8 cellular contexts compared by ENCODE assay signal in the genomic region with DNA sequence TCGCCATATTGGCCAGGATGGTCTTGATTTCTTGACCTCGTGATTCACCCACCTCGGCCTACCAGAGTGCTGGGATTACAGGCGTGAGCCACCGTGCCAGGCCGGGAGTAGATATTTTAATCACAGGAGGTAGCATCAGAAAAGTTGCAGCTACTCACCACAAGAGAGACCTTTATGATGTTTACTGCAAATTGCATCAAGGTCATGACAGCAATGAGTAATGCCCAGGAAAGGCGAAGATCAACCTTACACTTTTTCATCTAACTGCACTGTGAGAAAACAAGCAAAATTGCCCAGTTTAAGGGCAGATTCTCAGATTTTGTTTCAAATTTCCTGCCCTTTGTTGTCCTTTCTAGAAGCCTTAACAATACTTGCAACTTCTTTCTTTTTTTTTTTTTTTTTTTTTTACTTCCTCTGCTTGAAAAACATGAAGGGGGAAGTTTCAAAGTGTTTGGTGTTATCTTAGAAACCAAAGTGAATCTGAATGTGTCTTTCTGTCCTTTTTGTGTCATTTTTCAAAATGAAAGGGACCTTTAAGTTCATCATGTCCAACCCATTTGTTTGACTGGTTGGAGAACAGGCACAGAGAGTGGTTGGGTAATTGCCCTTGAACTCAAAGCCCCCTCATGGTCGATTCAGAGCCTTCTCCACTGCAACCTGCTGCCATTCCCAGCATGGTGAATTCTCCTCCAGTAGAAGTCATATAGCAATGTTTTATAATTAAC. TPM values are rescaled to one million over a fixed set of nuclear protein-coding genes. Genes with fewer than 3 reads are reported as not detected.
A peak's percentile ranks its signal among the peaks of the same experiment; 100 is the strongest.
DNase-seq lines count a peak whose midpoint lies in the region; ATAC-seq lines count a peak whose summit lies in the region.

No MANE protein-coding gene starts in this region.

- H3K27ac ChIP-seq in epithelial cell of prostate, result peak overlapping the region; percentile 57

- ATAC-seq in activated CD4-positive, CD25-positive, alpha-beta regulatory T cell treated with anti-CD3 and anti-CD28 coated beads, Interleukin-2, amount 50 U/mL, for 24 hours, result peak; percentile 78 to 83
- ATAC-seq in GM21576 (IDR thresholded peaks at IDR 0.05; ENCODE audit: unreplicated experiment), result no peak

- no peak overlapping the region for H3K4me3 ChIP-seq in H7 (ENCODE audit: insufficient read depth, low read depth, low read length)

- no peaks in the 10 kb centered on the region for H3K27me3 ChIP-seq in H7 (ENCODE audit: control insufficient read depth, insufficient read depth, low read length)

- DNase-seq in NOMO-1 (lab: John Stamatoyannopoulos, UW; ENCODE audit: unreplicated experiment in 2 of 2) (peak; percentile 24 to 67), NOMO-1 treated with dmso at 0.1 percent for 144 hours (lab: John Stamatoyannopoulos, UW; ENCODE audit: unreplicated experiment) (no peak), epithelial cell of prostate (ENCODE audit: low read depth, low spot score) (no peak), COR-L47 (lab: John Stamatoyannopoulos, UW) (no peak), H7 (no peak)
- DNase-seq in stimulated activated naive CD4-positive, alpha-beta T cell treated with Interleukin-2 at 50 U/mL for 16 hours (lab: John Stamatoyannopoulos, UW), result peak; percentile 47

- H3K36me3 ChIP-seq in H7 (replicated peaks; ENCODE audit: control insufficient read depth, insufficient read depth, low read length), result peaks cover 2% of the 10 kb centered on the region; the same call in 1 of the 2 replicates

RNA-seq across cellular contexts. Expression of gene TGFBR2, which starts 25.0 kb away (rescaled TPM):
- total RNA-seq in H7 (2014; rRNA removed; shearing (Covaris generic)), result 4.3 and 6.4 TPM in 2 replicates

Comparison
In these comparisons a context has a peak if more than half of its experiments do, and no peak if none do; other contexts are left out.
1. DNase-seq: peak in NOMO-1 (2 of 2) and stimulated activated naive CD4-positive, alpha-beta T cell treated with Interleukin-2 at 50 U/mL for 16 hours (single experiment); none in NOMO-1 treated with dmso at 0.1 percent for 144 hours (single experiment), epithelial cell of prostate (single experiment), COR-L47 (single experiment) and H7 (single experiment).